12 cellular contexts compared by ENCODE assay signal in genomic region chr12:41205070-41205715, GRCh38. TPM values are rescaled to one million over a fixed set of nuclear protein-coding genes. Genes with fewer than 3 reads are reported as not detected.
DNase-seq lines count a peak whose midpoint lies in the region; ATAC-seq and TF ChIP-seq lines count a peak whose summit lies in the region.
"Had no signal": no experiment of that assay in that cellular context is flagged by ENCODE, and none has a peak within 500 bp of the region (broad histone marks: within the 10 kb centered on the region; RNA-seq: fewer than 3 reads in every experiment).

No MANE protein-coding gene starts in this region.

- 38% methylated on average over 4 of the region's 4 CpGs for WGBS in prostate gland

- DNase-seq in choroid plexus epithelial cell (ENCODE audit: low read depth) (peak; percentile 3), prostate gland (ENCODE audit: low spot score) (no peak), NCI-H2196 treated with DMSO at 0.1 percent for 48 hours (lab: John Stamatoyannopoulos, UW; ENCODE audit: unreplicated experiment) (no peak)
- DNase-seq: activated naive CD4-positive, alpha-beta T cell; T1000 had no signal

- intact Hi-C loops in prostate gland (cut with DNase I): no loop called here

- H3K36me3 ChIP-seq in prostate gland: no peaks in the 10 kb centered on the region

- ATAC-seq in GM18499 (IDR thresholded peaks at IDR 0.05; ENCODE audit: insufficient read depth, unreplicated experiment) (peak; percentile 57), HG03280 (IDR thresholded peaks at IDR 0.05; ENCODE audit: unreplicated experiment) (peak; percentile 50), HG02759 (IDR thresholded peaks at IDR 0.05; ENCODE audit: unreplicated experiment) (no peak), GM18519 (IDR thresholded peaks at IDR 0.05; ENCODE audit: low FRiP score, unreplicated experiment) (no peak), GM18909 (IDR thresholded peaks at IDR 0.05; ENCODE audit: poor library complexity, unreplicated experiment) (no peak)

- H3K4me1 ChIP-seq in prostate gland (replicated peaks): no peaks in the 10 kb centered on the region

- no peaks in the 10 kb centered on the region for H3K9me3 ChIP-seq in prostate gland

- H3K27me3 ChIP-seq in prostate gland (replicated peaks; ENCODE audit: insufficient read depth): no peaks in the 10 kb centered on the region

- peak overlapping the region; percentile 31 to 61 for H3K27ac ChIP-seq in prostate gland
- H3K27ac ChIP-seq: HL-60 had no signal

- TF ChIP-seq CTCF in choroid plexus epithelial cell (conservative IDR thresholded peaks at IDR 0.05; ENCODE audit: low read depth, low read length) (no peak), prostate gland (IDR thresholded peaks at IDR 0.05) (no peak)

- no peak overlapping the region for H3K4me3 ChIP-seq in choroid plexus epithelial cell (ENCODE audit: low read depth, low read length)
- no peak overlapping the region for H3K4me3 ChIP-seq in prostate gland

- TF ChIP-seq POLR2A in prostate gland (IDR thresholded peaks at IDR 0.05): no peak

RNA-seq across cellular contexts. Expression of gene PDZRN4, which starts 17.1 kb away (rescaled TPM):
- 10 to 100 TPM in 1 of 2 donors, 1 to 10 TPM in 1; 6.5 to 21.1 TPM for total RNA-seq in prostate gland
- total RNA-seq: fibroblast of villous mesenchyme had no signal

Comparison
In these comparisons a context has a peak if more than half of its experiments do, and no peak if none do; other contexts are left out.
1. ATAC-seq: peak in GM18499 (single experiment) and HG03280 (single experiment); none in HG02759 (single experiment), GM18519 (single experiment) and GM18909 (single experiment).